In genomic region chr17:17834974-17835373, GRCh38 we compare ENCODE assay signal across 7 cellular contexts. TPM values are rescaled to one million over a fixed set of nuclear protein-coding genes. Genes with fewer than 3 reads are reported as not detected.
DNase-seq lines count a peak whose midpoint lies in the region; ATAC-seq and TF ChIP-seq lines count a peak whose summit lies in the region.

No MANE protein-coding gene starts in this region.

- WGBS in stomach, 5 donors, result 52 to 71% (median 56%) methylated on average over 4 of the region's 4 CpGs

- H3K27ac ChIP-seq in stomach, result peak overlapping the region in 4 of 5 donors; percentile 98 to 100 (median 99)
- H3K27ac ChIP-seq in left lung, result no peak overlapping the region

- DNase-seq in HFF-Myc (ENCODE audit: extremely low read depth, low read depth), result no peak
- DNase-seq in immature natural killer cell, result no peak
- no peak for DNase-seq in stomach
- DNase-seq in left lung, result no peak

- H3K36me3 Mint-ChIP-seq in activated T-helper 17 cell treated with anti-CD3 and anti-CD28 coated beads, Interleukin-2, amount 50 U/mL, for 72 hours (ENCODE audit: low read depth), result peaks cover 36% of the 10 kb centered on the region
- H3K36me3 Mint-ChIP-seq in immature natural killer cell, result peaks cover 0 to 3% (median 0%) of the 10 kb centered on the region in 3 donors

- no peaks in the 10 kb centered on the region for H3K9me3 ChIP-seq in stomach
- no peaks in the 10 kb centered on the region for H3K9me3 ChIP-seq in left lung

- no peak for TF ChIP-seq EP300 in stomach (IDR thresholded peaks at IDR 0.05)

- H3K9me3 Mint-ChIP-seq in activated T-helper 17 cell treated with anti-CD3 and anti-CD28 coated beads, Interleukin-2, amount 50 U/mL, for 72 hours, result no peaks in the 10 kb centered on the region
- no peaks in the 10 kb centered on the region for H3K9me3 Mint-ChIP-seq in immature natural killer cell

- TF ChIP-seq CTCF in HFF-Myc (IDR thresholded peaks at IDR 0.05; ENCODE audit: low read depth, low read length, missing control alignments), result no peak
- no peak for TF ChIP-seq CTCF in stomach (IDR thresholded peaks at IDR 0.05)
- TF ChIP-seq CTCF in left lung (IDR thresholded peaks at IDR 0.05), result no peak

- no peak for ATAC-seq in activated T-helper 17 cell treated with anti-CD3 and anti-CD28 coated beads, Interleukin-2, amount 50 U/mL, for 72 hours (replicated peaks)
- no peak for ATAC-seq in left lung
- no peak for ATAC-seq in HG02763 (IDR thresholded peaks at IDR 0.05; ENCODE audit: unreplicated experiment)
- ATAC-seq in HG02571 (IDR thresholded peaks at IDR 0.05; ENCODE audit: unreplicated experiment), result no peak

- intact Hi-C loops in stomach (cut with DNase I; ENCODE audit: low total_unique reads), result no loop called here
- intact Hi-C loops in left lung (cut with DNase I), result no loop called here

- peaks cover 21% of the 10 kb centered on the region for H3K4me1 Mint-ChIP-seq in activated T-helper 17 cell treated with anti-CD3 and anti-CD28 coated beads, Interleukin-2, amount 50 U/mL, for 72 hours
- peaks cover 39 to 52% of the 10 kb centered on the region in 2 donors for H3K4me1 Mint-ChIP-seq in immature natural killer cell

- H3K4me3 ChIP-seq in HFF-Myc (replicated peaks; ENCODE audit: low read depth, low read length) (peak overlapping the region; percentile 82), stomach (peak overlapping the region in 3 of 4 donors; percentile 64 to 66 (median 66)), left lung (peak overlapping the region in 1 of 2 donors; percentile 95)

- H3K27me3 Mint-ChIP-seq in activated T-helper 17 cell treated with anti-CD3 and anti-CD28 coated beads, Interleukin-2, amount 50 U/mL, for 72 hours, result no peaks in the 10 kb centered on the region
- peaks cover 22 to 36% (median 24%) of the 10 kb centered on the region in 3 donors for H3K27me3 Mint-ChIP-seq in immature natural killer cell (ENCODE audit: low read depth in 3 of 3)

- H3K4me1 ChIP-seq in stomach, result peaks cover 75 to 90% (median 82%) of the 10 kb centered on the region in 4 donors
- peaks cover 54 to 89% of the 10 kb centered on the region in 2 donors for H3K4me1 ChIP-seq in left lung

- H3K27me3 ChIP-seq in stomach, result no peaks in the 10 kb centered on the region
- no peaks in the 10 kb centered on the region for H3K27me3 ChIP-seq in left lung

- peak overlapping the region; percentile 91 for H3K4me3 Mint-ChIP-seq in activated T-helper 17 cell treated with anti-CD3 and anti-CD28 coated beads, Interleukin-2, amount 50 U/mL, for 72 hours
- H3K4me3 Mint-ChIP-seq in immature natural killer cell, result peak overlapping the region; percentile 7 to 88 (median 62)

- no peak for TF ChIP-seq POLR2A in stomach (IDR thresholded peaks at IDR 0.05)

- H3K36me3 ChIP-seq in stomach (peaks cover 0 to 4% (median 0%) of the 10 kb centered on the region in 4 donors), left lung (peaks cover 0 to 15% of the 10 kb centered on the region in 2 donors)

- peak overlapping the region; percentile 85 for H3K27ac Mint-ChIP-seq in activated T-helper 17 cell treated with anti-CD3 and anti-CD28 coated beads, Interleukin-2, amount 50 U/mL, for 72 hours
- peak overlapping the region; percentile 1 to 96 (median 90) for H3K27ac Mint-ChIP-seq in immature natural killer cell

RNA-seq across cellular contexts. Expression of gene SREBF1, which starts 1.8 kb away (rescaled TPM):
- total RNA-seq in activated T-helper 17 cell treated with anti-CD3 and anti-CD28 coated beads, Interleukin-2, amount 50 U/mL, for 72 hours, result 10 to 100 TPM; 65.5 to 74.1 TPM
- polyA plus RNA-seq in immature natural killer cell, result 10 to 100 TPM in 1 of 3 donors, 1 to 10 TPM in 2; 2.9 to 13.4 (median 4.4) TPM
- 100 to 1,000 TPM in 3 of 5 donors, 10 to 100 TPM in 2; 18.9 to 207 (median 126) TPM for total RNA-seq in stomach
- 10 to 100 TPM; 13.1 to 64.5 (median 17.2) TPM for polyA plus RNA-seq in stomach
- 100 to 1,000 TPM; 112 to 122 TPM for total RNA-seq in left lung

Comparison
In these comparisons a context has a peak if more than half of its experiments do, and no peak if none do; other contexts are left out.
1. H3K27ac ChIP-seq: peak in stomach (4 of 5); none in left lung (0 of 2).